ENCODE assay signal across 1 cellular context in genomic region chr1:9908846-9909221, GRCh38.
TF ChIP-seq lines count a peak whose summit lies in the region.

No MANE protein-coding gene starts in this region.

TF ChIP-seq in WTC11, 78 proteins besides CTCF, POLR2A, EP300 and RAD21 (continued from another document):
- TF ChIP-seq ZNF532 (CRISPR knock-in tag; IDR thresholded peaks at IDR 0.05; ENCODE audit: borderline replicate concordance) = no peak
- no peak for TF ChIP-seq GTF2I (CRISPR knock-in tag; conservative IDR thresholded peaks at IDR 0.05)
- TF ChIP-seq ZNF263 (CRISPR knock-in tag; IDR thresholded peaks at IDR 0.05; ENCODE audit: low read depth) = no peak
- TF ChIP-seq NR2C2 (CRISPR knock-in tag; IDR thresholded peaks at IDR 0.05) = no peak
